12 cellular contexts compared by ENCODE assay signal in the genomic region with DNA sequence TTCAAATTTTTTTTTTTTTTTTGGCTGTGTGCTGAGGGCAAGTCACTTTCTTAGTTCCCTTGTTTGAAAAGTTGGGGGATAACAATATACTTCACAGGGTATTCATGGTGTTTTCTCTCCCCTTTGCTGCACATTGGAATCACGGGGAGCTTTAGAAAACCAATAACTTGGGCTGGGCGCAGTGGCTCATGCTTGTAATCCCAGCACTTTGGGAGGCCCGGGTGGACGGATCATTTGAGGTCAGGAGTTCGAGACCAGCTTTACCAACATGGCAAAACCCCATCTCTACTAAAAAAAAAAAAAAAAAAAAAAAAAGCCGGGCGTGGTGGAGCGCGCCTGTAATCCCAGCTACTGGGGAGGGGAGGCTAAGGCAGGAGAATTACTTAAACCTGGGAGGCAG. TPM values are rescaled to one million over a fixed set of nuclear protein-coding genes. Genes with fewer than 3 reads are reported as not detected.
DNase-seq lines count a peak whose midpoint lies in the region; ATAC-seq and TF ChIP-seq lines count a peak whose summit lies in the region.
"Had no signal": no experiment of that assay in that cellular context is flagged by ENCODE, and none has a peak within 500 bp of the region (broad histone marks: within the 10 kb centered on the region; RNA-seq: fewer than 3 reads in every experiment).

No MANE protein-coding gene starts in this region.

- no peak for DNase-seq in CD8-positive, alpha-beta memory T cell
- DNase-seq in PC-9 (no peak), chondrocyte (ENCODE audit: low spot score) (peak; percentile 9), psoas muscle (no peak), NCI-H524 (lab: John Stamatoyannopoulos, UW) (no peak), H4 (ENCODE audit: low spot score) (no peak), Ammon's horn (ENCODE audit: low spot score) (no peak)
- DNase-seq: NCI-H1048; NCI-H2171; stimulated activated CD4-positive, alpha-beta T cell treated with anti-CD3 and anti-CD28 coated beads, Interleukin-4, amount 100 ng/mL, for 24 hours had no signal

- ATAC-seq in psoas muscle (no peak), HG03460 (IDR thresholded peaks at IDR 0.05; ENCODE audit: unreplicated experiment) (no peak)

- no peaks in the 10 kb centered on the region for H3K9me3 ChIP-seq in CD8-positive, alpha-beta memory T cell (ENCODE audit: low read length)
- H3K9me3 ChIP-seq in PC-9 (ENCODE audit: insufficient read depth, low read depth): no peaks in the 10 kb centered on the region
- H3K9me3 ChIP-seq in psoas muscle: no peaks in the 10 kb centered on the region

- TF ChIP-seq CTCF in PC-9 (conservative IDR thresholded peaks at IDR 0.05) (no peak), chondrocyte (IDR thresholded peaks at IDR 0.05) (no peak), psoas muscle (IDR thresholded peaks at IDR 0.05) (no peak)

- H3K9me3 Mint-ChIP-seq in CD8-positive, alpha-beta memory T cell: no peaks in the 10 kb centered on the region
- no peaks in the 10 kb centered on the region for H3K9me3 Mint-ChIP-seq in chondrocyte (ENCODE audit: low read depth)

- H4K20me1 ChIP-seq in PC-9 (ENCODE audit: insufficient read depth): peaks cover 44% of the 10 kb centered on the region

- peaks cover 46 to 63% (median 59%) of the 10 kb centered on the region in 3 donors for H3K4me1 Mint-ChIP-seq in CD8-positive, alpha-beta memory T cell
- H3K4me1 Mint-ChIP-seq in chondrocyte (ENCODE audit: low read depth): peaks cover 24% of the 10 kb centered on the region

- no peak overlapping the region for H3K4me3 ChIP-seq in CD8-positive, alpha-beta memory T cell (ENCODE audit: low read length)
- H3K4me3 ChIP-seq in PC-9 (no peak overlapping the region), psoas muscle (no peak overlapping the region)

- peaks cover 37% of the 10 kb centered on the region for H3K36me3 ChIP-seq in CD8-positive, alpha-beta memory T cell (ENCODE audit: insufficient read depth, low read length)
- H3K36me3 ChIP-seq in PC-9 (ENCODE audit: low read depth) (peaks cover 27% of the 10 kb centered on the region), psoas muscle (ENCODE audit: insufficient read depth in 1 of 2, low read depth in 1 of 2) (peaks cover 8 to 78% of the 10 kb centered on the region in 2 donors)

- POLR2A ChIA-PET in CD8-positive, alpha-beta memory T cell (lab: Charles Lee): interaction anchor here (0.6 to 1.7 kb wide), 5 partner anchors 12 to 893 kb away, joined by 3 to 6 read pairs (median 5); no protein-coding TSS in a partner anchor
- POLR2A ChIA-PET in PC-9 (lab: Charles Lee; ENCODE audit: unreplicated experiment): no interaction called here

- H3F3A ChIP-seq in PC-9 (ENCODE audit: insufficient read depth, low read depth): peaks cover 96% of the 10 kb centered on the region

- H3K27ac Mint-ChIP-seq in CD8-positive, alpha-beta memory T cell: peak overlapping the region in 6 of 8 donors; percentile 5 to 93 (median 69)
- H3K27ac Mint-ChIP-seq in chondrocyte (ENCODE audit: unreplicated experiment): no peak overlapping the region

- H3K4me3 Mint-ChIP-seq in CD8-positive, alpha-beta memory T cell: no peak overlapping the region
- no peak overlapping the region for H3K4me3 Mint-ChIP-seq in chondrocyte (ENCODE audit: unreplicated experiment)

- H3K4me1 ChIP-seq in CD8-positive, alpha-beta memory T cell (ENCODE audit: insufficient read depth, low read length): peaks cover 29% of the 10 kb centered on the region
- H3K4me1 ChIP-seq in PC-9 (replicated peaks; ENCODE audit: insufficient read depth) (no peaks in the 10 kb centered on the region), psoas muscle (peaks cover 50% of the 10 kb centered on the region)

- H3K27me3 ChIP-seq in CD8-positive, alpha-beta memory T cell (ENCODE audit: insufficient read depth, low read length, poor library complexity, severe bottlenecking): no peaks in the 10 kb centered on the region
- H3K27me3 ChIP-seq in PC-9 (ENCODE audit: insufficient read depth, low read depth): no peaks in the 10 kb centered on the region
- H3K27me3 ChIP-seq in psoas muscle (ENCODE audit: insufficient read depth in 3 of 3, low read length in 2 of 3): no peaks in the 10 kb centered on the region

- CTCF ChIA-PET in CD8-positive, alpha-beta memory T cell (lab: Charles Lee): interaction anchor here (0.7 to 1.5 kb wide), 2 partner anchors 9 to 13 kb away, joined by 3 to 5 read pairs; no protein-coding TSS in a partner anchor
- CTCF ChIA-PET in PC-9 (lab: Charles Lee): interaction anchor here (0.6 kb wide), 3 partner anchors 57 to 97 kb away, joined by 3 to 6 read pairs (median 5); no protein-coding TSS in a partner anchor

- no peak overlapping the region for H3K27ac ChIP-seq in CD8-positive, alpha-beta memory T cell (ENCODE audit: low read depth, low read length)
- H3K27ac ChIP-seq in PC-9 (0 out of 2 replicates have a peak overlapping the region, but pooled peaks have one; percentile 3), psoas muscle (peak overlapping the region; percentile 76)
- H3K27ac ChIP-seq: C4-2B had no signal

- H3K27me3 Mint-ChIP-seq in CD8-positive, alpha-beta memory T cell: no peaks in the 10 kb centered on the region
- no peaks in the 10 kb centered on the region for H3K27me3 Mint-ChIP-seq in chondrocyte (ENCODE audit: low read depth)

- no peak overlapping the region for H3K4me2 ChIP-seq in PC-9

- peaks cover 23 to 83% (median 23%) of the 10 kb centered on the region in 3 donors for H3K36me3 Mint-ChIP-seq in CD8-positive, alpha-beta memory T cell
- peaks cover 31% of the 10 kb centered on the region for H3K36me3 Mint-ChIP-seq in chondrocyte (ENCODE audit: low read depth)

- no peaks in the 10 kb centered on the region for H3K9me2 ChIP-seq in PC-9 (ENCODE audit: insufficient read depth)

- no TSS peak for BruUV-seq in PC-9 (replicated peaks; lab: Mats Ljungman, UMichigan)

- H2AFZ ChIP-seq in PC-9: no peak overlapping the region

- intact Hi-C loops in PC-9 (cut with micrococcal nuclease; ENCODE audit: unreplicated experiment) (no loop called here), psoas muscle (cut with DNase I) (loop anchor here in 1 of 2 donors (10.0 kb wide), 1 partner anchor 235 kb away; no protein-coding TSS in a partner anchor)

- H3K79me2 ChIP-seq in PC-9 (ENCODE audit: low read depth): peaks cover 11% of the 10 kb centered on the region

- WGBS in psoas muscle, 3 donors: 90 to 96% (median 92%) methylated on average over 7 to 9 of the region's 9 CpGs

RNA-seq across cellular contexts. Expression of a gene that starts 15.9 kb away (rescaled TPM):
- 100 to 1,000 TPM; 572 to 579 TPM for total RNA-seq in CD8-positive, alpha-beta memory T cell
- polyA plus RNA-seq in CD8-positive, alpha-beta memory T cell: 370 TPM
- 278 and 282 TPM in 2 replicates for total RNA-seq in PC-9 (2021)
- total RNA-seq in chondrocyte: 180 to 233 TPM (median 191 TPM) in 3 replicates
- total RNA-seq in psoas muscle: 100 to 1,000 TPM in 2 of 4 donors, 10 to 100 TPM in 2; 64.6 to 182 (median 125) TPM
- 100 to 1,000 TPM; 109 to 267 (median 176) TPM for polyA plus RNA-seq in psoas muscle
- 409 and 635 TPM in 2 replicates for total RNA-seq in H4 (2014; rRNA removed; shearing (Covaris generic))
